Comparison of ENCODE assay signal across 8 cellular contexts in genomic region chr14:52313903-52314481, GRCh38. TPM values are rescaled to one million over a fixed set of nuclear protein-coding genes. Genes with fewer than 3 reads are reported as not detected.
DNase-seq lines count a peak whose midpoint lies in the region; ATAC-seq and TF ChIP-seq lines count a peak whose summit lies in the region.

A gene with protein sequence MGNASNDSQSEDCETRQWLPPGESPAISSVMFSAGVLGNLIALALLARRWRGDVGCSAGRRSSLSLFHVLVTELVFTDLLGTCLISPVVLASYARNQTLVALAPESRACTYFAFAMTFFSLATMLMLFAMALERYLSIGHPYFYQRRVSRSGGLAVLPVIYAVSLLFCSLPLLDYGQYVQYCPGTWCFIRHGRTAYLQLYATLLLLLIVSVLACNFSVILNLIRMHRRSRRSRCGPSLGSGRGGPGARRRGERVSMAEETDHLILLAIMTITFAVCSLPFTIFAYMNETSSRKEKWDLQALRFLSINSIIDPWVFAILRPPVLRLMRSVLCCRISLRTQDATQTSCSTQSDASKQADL (plus strand): TSS chr14:52314312. CDS start chr14:52314549, 237 bp downstream.

- ATAC-seq in HG03159 (IDR thresholded peaks at IDR 0.05; ENCODE audit: unreplicated experiment) (peak; percentile 42), RWPE2 (ENCODE audit: low read depth) (peak; percentile 94)

- H3K4me3 ChIP-seq in RWPE2 (ENCODE audit: severe bottlenecking) (peak within 1 kb of the TSS; percentile 33), parathyroid adenoma (ENCODE audit: low read depth, low read length) (peak within 1 kb of the TSS; percentile 45), tibial artery (peak within 1 kb of the TSS; percentile 50 to 56)

- H3K27ac ChIP-seq in RWPE2 (ENCODE audit: poor library complexity, severe bottlenecking) (no peak within 1 kb of the TSS), parathyroid adenoma (no peak within 1 kb of the TSS), tibial artery (no peak within 1 kb of the TSS)

- H3K9me3 ChIP-seq in RWPE2 (ENCODE audit: severe bottlenecking) (no peaks in the 10 kb centered on the region), parathyroid adenoma (ENCODE audit: control insufficient read depth, low read length) (no peaks in the 10 kb centered on the region), tibial artery (no peaks in the 10 kb centered on the region)

- no peaks in the 10 kb centered on the region for H3K36me3 ChIP-seq in RWPE2 (ENCODE audit: low read depth)
- H3K36me3 ChIP-seq in parathyroid adenoma (ENCODE audit: control insufficient read depth, insufficient read depth, low read length) = no peaks in the 10 kb centered on the region
- H3K36me3 ChIP-seq in tibial artery = no peaks in the 10 kb centered on the region

- H3K4me1 ChIP-seq in RWPE2 (ENCODE audit: insufficient read depth, poor library complexity, severe bottlenecking) = no peaks in the 10 kb centered on the region
- H3K4me1 ChIP-seq in parathyroid adenoma = no peaks in the 10 kb centered on the region
- H3K4me1 ChIP-seq in tibial artery = peaks cover 0 to 29% (median 15%) of the 10 kb centered on the region in 4 donors

- no peak within 1 kb of the TSS for H3K27ac Mint-ChIP-seq in glutamatergic neuron (ENCODE audit: unreplicated experiment)

- peaks cover 6% of the 10 kb centered on the region for H3K9me3 Mint-ChIP-seq in glutamatergic neuron (ENCODE audit: unreplicated experiment)

- peaks cover 19% of the 10 kb centered on the region for H3K27me3 Mint-ChIP-seq in glutamatergic neuron (ENCODE audit: unreplicated experiment)

- intact Hi-C loops in tibial artery (cut with DNase I; ENCODE audit: low total_unique reads) = no loop called here

- peak within 1 kb of the TSS; percentile 72 for H2AFZ ChIP-seq in parathyroid adenoma

- TF ChIP-seq CTCF in RWPE2 (IDR thresholded peaks at IDR 0.05; ENCODE audit: poor library complexity, severe bottlenecking) (no peak), glutamatergic neuron (IDR thresholded peaks at IDR 0.05; ENCODE audit: partially characterized antibody, unreplicated experiment) (no peak), parathyroid adenoma (IDR thresholded peaks at IDR 0.05) (no peak), tibial artery (IDR thresholded peaks at IDR 0.05) (no peak)

- no peak within 1 kb of the TSS for H3K9ac ChIP-seq in parathyroid adenoma

- no peaks in the 10 kb centered on the region for H3K36me3 Mint-ChIP-seq in glutamatergic neuron (ENCODE audit: unreplicated experiment)

- peaks cover 21% of the 10 kb centered on the region for H3K27me3 ChIP-seq in RWPE2 (ENCODE audit: insufficient read depth, poor library complexity, severe bottlenecking)
- no peaks in the 10 kb centered on the region for H3K27me3 ChIP-seq in parathyroid adenoma (ENCODE audit: control insufficient read depth, insufficient read depth, low read length)
- H3K27me3 ChIP-seq in tibial artery = peaks cover 0 to 2% of the 10 kb centered on the region in 2 donors

- peak within 1 kb of the TSS; percentile 64 for H3K4me2 ChIP-seq in parathyroid adenoma (ENCODE audit: low read length)

- peak; percentile 47 to 66 for DNase-seq in NCI-H2081 (lab: John Stamatoyannopoulos, UW)
- DNase-seq in NCI-H2081 treated with DMSO at 0.1 percent for 48 hours (lab: John Stamatoyannopoulos, UW) = no peak
- peak; percentile 89 for DNase-seq in RWPE2 (ENCODE audit: low spot score)
- DNase-seq in activated naive CD4-positive, alpha-beta T cell treated with Interleukin-2 at 50 U/mL for 16 hours = peak; percentile 86
- peak; percentile 62 for DNase-seq in glutamatergic neuron
- DNase-seq in tibial artery = peak; percentile 81 to 88

- H3K4me1 Mint-ChIP-seq in glutamatergic neuron (ENCODE audit: low read depth, unreplicated experiment) = peaks cover 3% of the 10 kb centered on the region

- no peaks in the 10 kb centered on the region for H3K79me2 ChIP-seq in parathyroid adenoma

- peak within 1 kb of the TSS; percentile 94 for H3K4me3 Mint-ChIP-seq in glutamatergic neuron (ENCODE audit: unreplicated experiment)

RNA-seq across cellular contexts. Expression of the gene that starts here (rescaled TPM):
- total RNA-seq in glutamatergic neuron (ENCODE audit: unreplicated experiment) = not detected

Comparison
In these comparisons a context has a peak if more than half of its experiments do, and no peak if none do; other contexts are left out.
1. Peak in DNase-seq in glutamatergic neuron; RNA of the gene not detected or under 1 TPM.